ENCODE assay signal across 31 cellular contexts in the genomic region with DNA sequence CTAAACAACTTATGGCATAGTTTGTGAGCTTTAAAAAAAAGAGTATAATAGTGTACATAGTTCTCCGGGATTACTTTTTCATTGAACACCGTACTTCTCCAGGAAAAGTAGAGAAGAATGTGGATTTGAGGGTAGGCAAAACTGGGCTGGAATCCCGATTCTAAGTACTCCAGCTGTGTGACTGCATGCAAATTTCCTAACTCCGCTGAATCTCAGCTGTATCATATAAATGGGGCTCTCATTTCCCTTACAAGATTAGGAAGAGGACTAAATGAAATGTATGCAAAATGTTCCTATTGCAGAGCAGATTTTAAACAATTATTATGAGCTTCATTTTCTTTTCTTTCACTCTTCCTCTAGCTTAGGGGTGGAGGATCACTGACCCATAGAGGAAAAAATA.
"Had no signal": no experiment of that assay in that cellular context is flagged by ENCODE, and none has a peak within 500 bp of the region (broad histone marks: within the 10 kb centered on the region; RNA-seq: fewer than 3 reads in every experiment).

No MANE protein-coding gene starts in this region.

- H3K4me3 Mint-ChIP-seq: activated CD4-positive, alpha-beta memory T cell treated with anti-CD3 and anti-CD28 coated beads for 36 hours; activated CD4-positive, alpha-beta T cell treated with anti-CD3 and anti-CD28 coated beads for 36 hours; activated CD4-positive, alpha-beta T cell treated with anti-CD3 and anti-CD28 coated beads, Interleukin-2, amount 10 ng/mL, durations not matched to agents 24 days and 14 days; activated CD8-positive, alpha-beta memory T cell treated with anti-CD3 and anti-CD28 coated beads, Interleukin-2, amount 10 ng/mL, durations not matched to agents 7 days and 5 days; activated CD8-positive, alpha-beta T cell treated with anti-CD3 and anti-CD28 coated beads, Interleukin-2, amount 10 ng/mL, durations not matched to agents 7 days and 5 days; activated naive CD4-positive, alpha-beta T cell treated with anti-CD3 and anti-CD28 coated beads for 36 hours; activated naive CD4-positive, alpha-beta T cell treated with anti-CD3 and anti-CD28 coated beads, Interleukin-2, amount 50 U/mL, for 24 hours; activated T-helper 1 cell treated with anti-CD3 and anti-CD28 coated beads, Interleukin-12 subunit alpha, Interleukin-12 subunit beta, Interleukin-2, Interleukin-4 antibody, amounts not matched to agents 30 ng/mL and 10 ng/mL and 1 ng/mL, durations not matched to agents 14 hours and 24 hours and 36 hours; central memory CD8-positive, alpha-beta T cell; T-helper 1 cell treated with Interleukin-12 subunit alpha and Interleukin-12 subunit beta and Interleukin-4 antibody, amounts not matched to agents 30 μg/mL and 1 μg/mL, for 36 hours; T-helper 2 cell treated with Interferon-gamma antibody and Interleukin-4, amounts not matched to agents 5 μg/mL and 100 μg/mL, for 36 hours had no signal

- H3K4me3 ChIP-seq: coronary artery, esophagus muscularis mucosa had no signal

- H3K9me3 ChIP-seq: esophagus muscularis mucosa had no signal

- H3K27me3 Mint-ChIP-seq: activated CD4-positive, alpha-beta memory T cell treated with anti-CD3 and anti-CD28 coated beads for 36 hours; activated CD4-positive, alpha-beta T cell treated with anti-CD3 and anti-CD28 coated beads for 36 hours; activated CD4-positive, alpha-beta T cell treated with anti-CD3 and anti-CD28 coated beads, Interleukin-2, amount 10 ng/mL, durations not matched to agents 24 days and 14 days; activated CD8-positive, alpha-beta memory T cell treated with anti-CD3 and anti-CD28 coated beads, Interleukin-2, amount 10 ng/mL, durations not matched to agents 7 days and 5 days; activated naive CD4-positive, alpha-beta T cell treated with anti-CD3 and anti-CD28 coated beads, Interleukin-2, amount 50 U/mL, for 24 hours; central memory CD8-positive, alpha-beta T cell; effector memory CD8-positive, alpha-beta T cell had no signal

- DNase-seq: activated CD4-positive, alpha-beta memory T cell treated with anti-CD3 and anti-CD28 coated beads for 36 hours; activated CD4-positive, alpha-beta T cell treated with anti-CD3 and anti-CD28 coated beads for 36 hours; activated CD4-positive, alpha-beta T cell treated with anti-CD3 and anti-CD28 coated beads, Interleukin-2, amount 10 ng/mL, durations not matched to agents 24 days and 14 days; activated CD4-positive, CD25-positive, alpha-beta regulatory T cell; activated CD4-positive, CD25-positive, alpha-beta regulatory T cell treated with anti-CD3 and anti-CD28 coated beads, Interleukin-2, amount 50 U/mL, for 72 hours; activated CD8-positive, alpha-beta memory T cell treated with anti-CD3 and anti-CD28 coated beads, Interleukin-2, amount 10 ng/mL, durations not matched to agents 7 days and 5 days; activated CD8-positive, alpha-beta memory T cell treated with anti-CD3 and anti-CD28 coated beads, Interleukin-2, amount 50 U/mL, for 4 hours; activated CD8-positive, alpha-beta T cell treated with anti-CD3 and anti-CD28 coated beads, Interleukin-2, amount 10 ng/mL, durations not matched to agents 7 days and 5 days; activated effector memory CD4-positive, alpha-beta T cell treated with anti-CD3 and anti-CD28 coated beads, Interleukin-2, amount 50 U/mL, for 16 hours; activated naive CD4-positive, alpha-beta T cell treated with anti-CD3 and anti-CD28 coated beads for 36 hours; activated T-cell treated with anti-CD3 and anti-CD28 coated beads, Interleukin-2, amount 50 U/mL, for 1 hour; activated T-cell treated with anti-CD3 and anti-CD28 coated beads, Interleukin-2, amount 50 U/mL, for 48 hours; amniotic stem cell; anterior cingulate cortex; brain microvascular endothelial cell; dermis blood vessel endothelial cell; effector CD4-positive, alpha-beta T cell; effector memory CD8-positive, alpha-beta T cell; erythroblast; foreskin fibroblast; head of caudate nucleus; hippocampal formation; T1000 had no signal

- H3K27me3 ChIP-seq: brain microvascular endothelial cell, esophagus muscularis mucosa had no signal

- H3K36me3 ChIP-seq: brain microvascular endothelial cell had no signal

- H3K27ac ChIP-seq: brain microvascular endothelial cell, coronary artery, esophagus muscularis mucosa had no signal

- H3K27ac Mint-ChIP-seq: activated CD4-positive, alpha-beta memory T cell treated with anti-CD3 and anti-CD28 coated beads for 36 hours; activated CD4-positive, alpha-beta T cell treated with anti-CD3 and anti-CD28 coated beads for 36 hours; activated CD4-positive, alpha-beta T cell treated with anti-CD3 and anti-CD28 coated beads, Interleukin-2, amount 10 ng/mL, durations not matched to agents 24 days and 14 days; activated CD8-positive, alpha-beta memory T cell treated with anti-CD3 and anti-CD28 coated beads, Interleukin-2, amount 10 ng/mL, durations not matched to agents 7 days and 5 days; activated CD8-positive, alpha-beta T cell treated with anti-CD3 and anti-CD28 coated beads, Interleukin-2, amount 10 ng/mL, durations not matched to agents 7 days and 5 days; activated naive CD4-positive, alpha-beta T cell treated with anti-CD3 and anti-CD28 coated beads for 36 hours; activated naive CD4-positive, alpha-beta T cell treated with anti-CD3 and anti-CD28 coated beads, Interleukin-2, amount 50 U/mL, for 24 hours; activated T-helper 1 cell treated with anti-CD3 and anti-CD28 coated beads, Interleukin-12 subunit alpha, Interleukin-12 subunit beta, Interleukin-2, Interleukin-4 antibody, amounts not matched to agents 30 ng/mL and 10 ng/mL and 1 ng/mL, durations not matched to agents 14 hours and 24 hours and 36 hours; activated T-helper 2 cell treated with anti-CD3 and anti-CD28 coated beads, Interferon-gamma antibody, Interleukin-2, Interleukin-4, amounts not matched to agents 10 μg/mL and 5 μg/mL and 100 μg/mL, durations not matched to agents 14 hours and 24 hours and 36 hours; T-helper 2 cell treated with Interferon-gamma antibody and Interleukin-4, amounts not matched to agents 5 μg/mL and 100 μg/mL, for 36 hours had no signal

- ATAC-seq: activated CD4-positive, alpha-beta T cell treated with anti-CD3 and anti-CD28 coated beads for 36 hours; activated CD8-positive, alpha-beta memory T cell treated with anti-CD3 and anti-CD28 coated beads, Interleukin-2, amount 10 ng/mL, durations not matched to agents 7 days and 5 days; activated CD8-positive, alpha-beta T cell treated with anti-CD3 and anti-CD28 coated beads, Interleukin-2, amount 10 ng/mL, durations not matched to agents 7 days and 5 days; effector memory CD8-positive, alpha-beta T cell had no signal

- H3K36me3 Mint-ChIP-seq: activated CD4-positive, alpha-beta memory T cell treated with anti-CD3 and anti-CD28 coated beads for 36 hours; activated naive CD4-positive, alpha-beta T cell treated with anti-CD3 and anti-CD28 coated beads, Interleukin-2, amount 50 U/mL, for 24 hours had no signal
